33 cellular contexts compared by ENCODE assay signal in genomic region chr10:78572565-78572964, GRCh38.
A peak's percentile ranks its signal among the peaks of the same experiment; 100 is the strongest.
DNase-seq lines count a peak whose midpoint lies in the region; ATAC-seq and TF ChIP-seq lines count a peak whose summit lies in the region.
"Had no signal": no experiment of that assay in that cellular context is flagged by ENCODE, and none has a peak within 500 bp of the region (broad histone marks: within the 10 kb centered on the region; RNA-seq: fewer than 3 reads in every experiment).

No MANE protein-coding gene starts in this region.

- intact Hi-C loops in Right ventricle myocardium inferior (cut with DNase I), result no loop called here

- peak in 1 of 2 donors; percentile 89 for TF ChIP-seq EP300 in tibial nerve (IDR thresholded peaks at IDR 0.05)

- H3K9me3 ChIP-seq in right atrium auricular region, result no peaks in the 10 kb centered on the region
- H3K9me3 ChIP-seq in tibial nerve, result no peaks in the 10 kb centered on the region
- H3K9me3 ChIP-seq: ascending aorta, colonic mucosa, MG63, neutrophil had no signal

- H3K27ac ChIP-seq in right atrium auricular region (no peak overlapping the region), tibial nerve (peak overlapping the region in 1 of 4 donors; percentile 48)
- H3K27ac ChIP-seq: ascending aorta, colonic mucosa, KMS-11, neutrophil, WERI-Rb-1 had no signal

- TF ChIP-seq CTCF in right atrium auricular region (IDR thresholded peaks at IDR 0.05) (no peak), omental fat pad (IDR thresholded peaks at IDR 0.05) (no peak), tibial nerve (IDR thresholded peaks at IDR 0.05) (no peak)

- DNase-seq in Right ventricle myocardium inferior (ENCODE audit: missing footprints), result no peak
- DNase-seq in right atrium auricular region (ENCODE audit: low spot score), result no peak
- DNase-seq in fibroblast of peridontal ligament (ENCODE audit: extremely low read depth), result peak; percentile 45
- DNase-seq in omental fat pad (ENCODE audit: low spot score), result no peak
- DNase-seq in tibial nerve (ENCODE audit: low spot score in 2 of 2), result peak; percentile 48 to 71
- DNase-seq in SIG-M5 treated with dmso at 0.1 percent for 504 hours (lab: John Stamatoyannopoulos, UW; ENCODE audit: unreplicated experiment), result no peak
- DNase-seq in GM19238 (ENCODE audit: insufficient read length, low spot score), result no peak
- DNase-seq: 8988T; activated CD4-positive, alpha-beta T cell treated with anti-CD3 and anti-CD28 coated beads for 4 hours; activated CD8-positive, alpha-beta T cell treated with anti-CD3 and anti-CD28 coated beads, Interleukin-2, amount 10 ng/mL, durations not matched to agents 7 days and 5 days; activated effector memory CD4-positive, alpha-beta T cell treated with Interleukin-2 at 50 U/mL for 16 hours; activated T-cell treated with anti-CD3 and anti-CD28 coated beads for 4 hours; colonic mucosa; effector memory CD8-positive, alpha-beta T cell; erythroblast; hippocampal formation; left cardiac atrium; mesenchymal stem cell; MG63; NCI-H1417; NCI-H2081; NCI-H2227 treated with DMSO at 0.1 percent for 48 hours; NCI-H526 treated with DMSO at 0.1 percent for 48 hours; SIG-M5; stimulated activated naive B cell treated with anti-CD40 and anti-IgM and Interleukin-4, amounts not matched to agents 10 μg/mL and 1 μg/mL and 100 μg/mL, for 72 hours; substantia nigra; SW 1271; WERI-Rb-1 had no signal

- H3K4me1 ChIP-seq in right atrium auricular region (peaks cover 0 to 21% of the 10 kb centered on the region in 2 donors), tibial nerve (peaks cover 0 to 35% (median 0%) of the 10 kb centered on the region in 4 donors)
- H3K4me1 ChIP-seq: ascending aorta, colonic mucosa had no signal

- H3K36me3 ChIP-seq in right atrium auricular region, result no peaks in the 10 kb centered on the region
- no peaks in the 10 kb centered on the region for H3K36me3 ChIP-seq in tibial nerve
- H3K36me3 ChIP-seq: ascending aorta, colonic mucosa, MG63, neutrophil, WERI-Rb-1 had no signal

- WGBS in tibial nerve, 2 donors, result 55 to 71% methylated on average over 1 of the region's 1 CpG

- H3K27me3 ChIP-seq in right atrium auricular region, result no peaks in the 10 kb centered on the region
- H3K27me3 ChIP-seq in tibial nerve, result no peaks in the 10 kb centered on the region
- H3K27me3 ChIP-seq: ascending aorta, colonic mucosa, MG63, neutrophil had no signal

- H3K4me3 ChIP-seq in right atrium auricular region (no peak overlapping the region), tibial nerve (no peak overlapping the region)
- H3K4me3 ChIP-seq: ascending aorta, colonic mucosa, MG63 had no signal

- no peak for TF ChIP-seq POLR2A in tibial nerve (IDR thresholded peaks at IDR 0.05)

- peak; percentile 12 for ATAC-seq in Right ventricle myocardium inferior
- ATAC-seq in omental fat pad (ENCODE audit: low FRiP score), result peak; percentile 84
- ATAC-seq in HG02759 (IDR thresholded peaks at IDR 0.05; ENCODE audit: unreplicated experiment), result no peak
- ATAC-seq: activated CD8-positive, alpha-beta T cell treated with anti-CD3 and anti-CD28 coated beads, Interleukin-2, amount 10 ng/mL, durations not matched to agents 7 days and 5 days; effector memory CD8-positive, alpha-beta T cell; Panc1; stimulated activated naive B cell treated with anti-CD40 and anti-IgM and Interleukin-4, amounts not matched to agents 10 μg/mL and 1 μg/mL and 100 μg/mL, for 72 hours had no signal

Comparison
In these comparisons a context has a peak if more than half of its experiments do, and no peak if none do; other contexts are left out.
1. DNase-seq: peak in fibroblast of peridontal ligament (single experiment) and tibial nerve (2 of 2); none in Right ventricle myocardium inferior (single experiment), right atrium auricular region (single experiment), omental fat pad (single experiment), SIG-M5 treated with dmso at 0.1 percent for 504 hours (single experiment) and GM19238 (single experiment).